ENCODE assay signal across 8 cellular contexts in the genomic region with DNA sequence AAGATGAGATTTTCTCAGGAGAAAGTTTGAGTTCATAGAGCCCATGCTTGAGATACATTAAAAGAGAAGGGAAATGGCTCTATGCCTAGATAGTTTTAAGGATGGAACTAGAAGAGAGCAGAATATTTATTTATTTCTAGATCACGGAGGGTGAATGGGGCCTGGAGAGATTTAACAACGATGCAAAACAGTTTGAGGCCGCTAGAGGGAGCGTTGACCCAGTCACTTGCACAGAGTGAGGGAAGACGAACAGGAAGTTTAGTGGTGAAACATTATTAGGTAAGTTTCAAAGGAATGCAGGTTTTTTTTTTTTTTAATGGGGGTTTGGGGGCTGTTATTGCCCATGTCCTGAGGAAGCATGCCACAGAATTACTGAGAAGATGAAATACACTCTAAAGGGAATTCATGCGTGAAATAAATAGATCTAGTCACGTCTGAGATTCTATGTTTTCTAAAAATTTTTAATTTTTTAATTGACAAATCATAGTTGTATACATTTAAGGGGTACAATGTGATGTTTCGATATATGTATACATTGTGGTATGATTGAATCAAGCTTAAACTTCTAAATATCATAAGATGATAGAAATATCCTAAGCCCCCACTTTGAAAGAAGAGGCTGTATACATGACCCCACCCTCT. TPM values are rescaled to one million over a fixed set of nuclear protein-coding genes. Genes with fewer than 3 reads are reported as not detected.
DNase-seq lines count a peak whose midpoint lies in the region; ATAC-seq and TF ChIP-seq lines count a peak whose summit lies in the region.

No MANE protein-coding gene starts in this region.

- H3K4me3 Mint-ChIP-seq in Calu3 (ENCODE audit: low read depth, unreplicated experiment) (no peak overlapping the region), neural progenitor cell (no peak overlapping the region)

- POLR2A ChIA-PET in PC-3 (lab: Charles Lee; ENCODE audit: unreplicated experiment) = no interaction called here

- H3K4me3 ChIP-seq in PC-3 (ENCODE audit: low read length) = no peak overlapping the region
- H3K4me3 ChIP-seq in fibroblast of mammary gland (ENCODE audit: control insufficient read depth, low read depth, low read length) = no peak overlapping the region
- H3K4me3 ChIP-seq in neural progenitor cell = no peak overlapping the region
- H3K4me3 ChIP-seq in testis = no peak overlapping the region

- whole genome bisulfite sequencing in testis, 2 donors = 39 to 43% methylated on average over 8 of the region's 8 CpGs

- no peak overlapping the region for H3K4me2 ChIP-seq in PC-3 (ENCODE audit: low read length)
- no peak overlapping the region for H3K4me2 ChIP-seq in neural progenitor cell

- H3K4me1 Mint-ChIP-seq in Calu3 (ENCODE audit: low read depth, unreplicated experiment) (peaks cover 8% of the 10 kb centered on the region), neural progenitor cell (peaks cover 13% of the 10 kb centered on the region)

- H3K9ac ChIP-seq in PC-3 (ENCODE audit: low read length) (no peak overlapping the region), neural progenitor cell (no peak overlapping the region)

- no peaks in the 10 kb centered on the region for H3K9me2 ChIP-seq in PC-3 (replicated peaks; ENCODE audit: low read length)

- no peaks in the 10 kb centered on the region for H4K20me1 ChIP-seq in PC-3 (ENCODE audit: low read length)
- H4K20me1 ChIP-seq in neural progenitor cell (ENCODE audit: low read depth) = no peaks in the 10 kb centered on the region

- no peaks in the 10 kb centered on the region for H3K36me3 ChIP-seq in PC-3 (ENCODE audit: low read depth, low read length)
- H3K36me3 ChIP-seq in neural progenitor cell = no peaks in the 10 kb centered on the region
- H3K36me3 ChIP-seq in testis (ENCODE audit: low read depth, missing control alignments) = no peaks in the 10 kb centered on the region

- no peak for TF ChIP-seq POLR2A in testis (IDR thresholded peaks at IDR 0.05)

- no peak overlapping the region for H2AFZ ChIP-seq in PC-3 (ENCODE audit: low read length)
- no peak overlapping the region for H2AFZ ChIP-seq in neural progenitor cell (replicated peaks)

- H3K27ac Mint-ChIP-seq in Calu3 (ENCODE audit: unreplicated experiment) = no peak overlapping the region
- no peak overlapping the region for H3K27ac Mint-ChIP-seq in neural progenitor cell

- H3K4me1 ChIP-seq in PC-3 (ENCODE audit: insufficient read depth, low read length) (no peaks in the 10 kb centered on the region; the same call in 1 of the 2 replicates), neural progenitor cell (no peaks in the 10 kb centered on the region), testis (no peaks in the 10 kb centered on the region)

- H3K79me2 ChIP-seq in PC-3 (ENCODE audit: low read length) (no peaks in the 10 kb centered on the region), neural progenitor cell (ENCODE audit: low read depth) (no peaks in the 10 kb centered on the region)

- H3F3A ChIP-seq in PC-3 (ENCODE audit: low read length, unreplicated experiment) = no peaks in the 10 kb centered on the region
- no peaks in the 10 kb centered on the region for H3F3A ChIP-seq in neural progenitor cell (ENCODE audit: low read depth)

- peak; percentile 91 for ATAC-seq in GM19452 (IDR thresholded peaks at IDR 0.05; ENCODE audit: unreplicated experiment)
- ATAC-seq in HG03521 (IDR thresholded peaks at IDR 0.05; ENCODE audit: unreplicated experiment) = peak; percentile 88
- peak; percentile 95 for ATAC-seq in PC-3

- H3K27me3 ChIP-seq in PC-3 (ENCODE audit: low read length) (peaks cover 45% of the 10 kb centered on the region), neural progenitor cell (peaks cover 32% of the 10 kb centered on the region), testis (no peaks in the 10 kb centered on the region)

- H3K36me3 Mint-ChIP-seq in Calu3 (ENCODE audit: insufficient read depth, unreplicated experiment) = no peaks in the 10 kb centered on the region
- H3K36me3 Mint-ChIP-seq in neural progenitor cell = no peaks in the 10 kb centered on the region

- BruUV-seq in Calu3 (replicated peaks; lab: Mats Ljungman, UMichigan) (no TSS peak), PC-3 (replicated peaks; lab: Mats Ljungman, UMichigan) (no TSS peak)

- H3K27ac ChIP-seq in PC-3 (ENCODE audit: low read length) = no peak overlapping the region
- H3K27ac ChIP-seq in neural progenitor cell = no peak overlapping the region
- H3K27ac ChIP-seq in testis = no peak overlapping the region

- CTCF ChIA-PET in Calu3 (lab: Charles Lee) (interaction anchor here (0.5 kb wide), 1 partner anchor 1425 kb away, joined by 4 read pairs; no protein-coding TSS in a partner anchor), PC-3 (lab: Charles Lee) (no interaction called here)

- intact Hi-C loops in Calu3 (cut with micrococcal nuclease; ENCODE audit: unreplicated experiment) (loop anchor here (2.0 kb wide), 1 partner anchor 24 kb away; no protein-coding TSS in a partner anchor), PC-3 (cut with micrococcal nuclease) (no loop called here), testis (cut with DNase I; ENCODE audit: low total_unique reads) (no loop called here)

- no peaks in the 10 kb centered on the region for H3K9me3 ChIP-seq in PC-3 (ENCODE audit: low read length)
- H3K9me3 ChIP-seq in neural progenitor cell (ENCODE audit: low read depth) = no peaks in the 10 kb centered on the region
- no peaks in the 10 kb centered on the region for H3K9me3 ChIP-seq in testis

- H3K27me3 Mint-ChIP-seq in Calu3 (ENCODE audit: unreplicated experiment) (peaks cover 55% of the 10 kb centered on the region), neural progenitor cell (ENCODE audit: insufficient read depth, low read depth) (peaks cover 7% of the 10 kb centered on the region)

- peak; percentile 76 for DNase-seq in Calu3
- DNase-seq in PC-3 = peak; percentile 78
- DNase-seq in activated T-cell treated with anti-CD3 and anti-CD28 coated beads for 4 hours = peak; percentile 62
- DNase-seq in fibroblast of mammary gland (ENCODE audit: low read depth) = peak; percentile 74
- peak; percentile 58 for DNase-seq in neural progenitor cell (ENCODE audit: low spot score)
- peak; percentile 82 for DNase-seq in testis

- H3K9me3 Mint-ChIP-seq in Calu3 (ENCODE audit: low read depth, unreplicated experiment) (no peaks in the 10 kb centered on the region), neural progenitor cell (peaks cover 8% of the 10 kb centered on the region)

- TF ChIP-seq CTCF in Calu3 (IDR thresholded peaks at IDR 0.05; ENCODE audit: unreplicated experiment) (peak; percentile 59), PC-3 (conservative IDR thresholded peaks at IDR 0.05; ENCODE audit: low read depth, low read length) (peak; percentile 84), fibroblast of mammary gland (conservative IDR thresholded peaks at IDR 0.05; ENCODE audit: control insufficient read depth, insufficient read depth, low read depth, low read length) (peak; percentile 92), neural progenitor cell (IDR thresholded peaks at IDR 0.05) (peak; percentile 80), testis (IDR thresholded peaks at IDR 0.05) (peak; percentile 31 to 73 (median 62))

RNA-seq across cellular contexts. Expression of a gene that starts 14.8 kb away (rescaled TPM):
- 0.26 TPM in 1 of 2 replicates, not detected in the other for total RNA-seq in Calu3 (2022)
- not detected in 2 replicates for total RNA-seq in PC-3 (2014; rRNA removed)
- total RNA-seq in neural progenitor cell (ENCODE audit: low replicate concordance) = 2.3 and 3.8 TPM in 2 replicates
- total RNA-seq in testis = 1 to 10 TPM; 6.1 to 6.9 TPM
- polyA plus RNA-seq in testis (ENCODE audit: insufficient read depth, low read depth, low replicate concordance) = 6.3 TPM

RNA-seq across cellular contexts. Expression of a gene that starts 31.4 kb away (rescaled TPM):
- not detected in 2 replicates for total RNA-seq in Calu3 (2022)
- not detected in 2 replicates for total RNA-seq in PC-3 (2014; rRNA removed)
- total RNA-seq in neural progenitor cell (ENCODE audit: low replicate concordance) = not detected in 2 replicates
- not detected for total RNA-seq in testis
- not detected for polyA plus RNA-seq in testis (ENCODE audit: insufficient read depth, low read depth, low replicate concordance)

RNA-seq across cellular contexts. Expression of a gene that starts 44.9 kb away (rescaled TPM):
- total RNA-seq in Calu3 (2022) (not detected in 2 replicates), PC-3 (2014; rRNA removed) (not detected in 2 replicates), neural progenitor cell (ENCODE audit: low replicate concordance) (not detected in 2 replicates), testis (not detected)
- polyA plus RNA-seq in testis (ENCODE audit: insufficient read depth, low read depth, low replicate concordance) = not detected

RNA-seq across cellular contexts. Expression of a gene that starts 53.9 kb away (rescaled TPM):
- total RNA-seq in Calu3 (2022) = not detected in 2 replicates
- not detected in 2 replicates for total RNA-seq in PC-3 (2014; rRNA removed)
- 1.5 and 5.3 TPM in 2 replicates for total RNA-seq in neural progenitor cell (ENCODE audit: low replicate concordance)
- 1 to 10 TPM; 3.4 to 4.1 TPM for total RNA-seq in testis
- 5.4 TPM for polyA plus RNA-seq in testis (ENCODE audit: insufficient read depth, low read depth, low replicate concordance)
